Comparison of ENCODE assay signal across 1 cellular context in genomic region chr9:121519688-121520087, GRCh38. TPM values are rescaled to one million over a fixed set of nuclear protein-coding genes. Genes with fewer than 3 reads are reported as not detected.
"Had no signal": no experiment of that assay in that cellular context is flagged by ENCODE, and none has a peak within 500 bp of the region (broad histone marks: within the 10 kb centered on the region; RNA-seq: fewer than 3 reads in every experiment).

No MANE protein-coding gene starts in this region.

RNA-seq across cellular contexts. Expression of gene GGTA1, which starts 20.0 kb away (rescaled TPM):
- total RNA-seq: G401 had no signal
